ENCODE assay signal across 34 cellular contexts in genomic region chr3:193730976-193731375, GRCh38.
"Had no signal": no experiment of that assay in that cellular context is flagged by ENCODE, and none has a peak within 500 bp of the region (broad histone marks: within the 10 kb centered on the region; RNA-seq: fewer than 3 reads in every experiment).

No MANE protein-coding gene starts in this region.

- H3K9me3 ChIP-seq: adrenal gland, ascending aorta, breast epithelium, colonic mucosa, gastrocnemius medialis had no signal

- H3K27me3 ChIP-seq: adrenal gland, ascending aorta, breast epithelium, cardiac muscle cell, colonic mucosa, gastrocnemius medialis had no signal

- H3K27ac ChIP-seq: adrenal gland, ascending aorta, cardiac muscle cell, colonic mucosa, foreskin keratinocyte, gastrocnemius medialis, WERI-Rb-1 had no signal

- H3K4me3 ChIP-seq: adrenal gland, ascending aorta, breast epithelium, cardiac muscle cell, colonic mucosa, gastrocnemius medialis had no signal

- H3K9me3 Mint-ChIP-seq: activated CD4-positive, alpha-beta memory T cell treated with anti-CD3 and anti-CD28 coated beads for 36 hours; activated CD4-positive, alpha-beta T cell treated with anti-CD3 and anti-CD28 coated beads, Interleukin-2, amount 10 ng/mL, durations not matched to agents 24 days and 14 days; activated naive CD4-positive, alpha-beta T cell treated with anti-CD3 and anti-CD28 coated beads for 36 hours; activated naive CD4-positive, alpha-beta T cell treated with anti-CD3 and anti-CD28 coated beads, Interleukin-2, amount 50 U/mL, for 24 hours; activated naive CD8-positive, alpha-beta T cell treated with anti-CD3 and anti-CD28 coated beads for 36 hours; activated naive CD8-positive, alpha-beta T cell treated with anti-CD3 and anti-CD28 coated beads, Interleukin-2, amount 50 U/mL, for 24 hours; activated T-helper 1 cell treated with anti-CD3 and anti-CD28 coated beads, Interleukin-12 subunit alpha, Interleukin-12 subunit beta, Interleukin-2, Interleukin-4 antibody, amounts not matched to agents 30 ng/mL and 10 ng/mL and 1 ng/mL, durations not matched to agents 14 hours and 24 hours and 36 hours; activated T-helper 2 cell treated with anti-CD3 and anti-CD28 coated beads, Interferon-gamma antibody, Interleukin-2, Interleukin-4, amounts not matched to agents 10 μg/mL and 5 μg/mL and 100 μg/mL, durations not matched to agents 14 hours and 24 hours and 36 hours; T-helper 2 cell treated with Interferon-gamma antibody and Interleukin-4, amounts not matched to agents 5 μg/mL and 100 μg/mL, for 36 hours had no signal

- H3K27ac Mint-ChIP-seq: activated CD4-positive, alpha-beta memory T cell treated with anti-CD3 and anti-CD28 coated beads for 36 hours; activated CD4-positive, alpha-beta T cell treated with anti-CD3 and anti-CD28 coated beads for 36 hours; activated CD4-positive, alpha-beta T cell treated with anti-CD3 and anti-CD28 coated beads, Interleukin-2, amount 10 ng/mL, durations not matched to agents 24 days and 14 days; activated CD8-positive, alpha-beta memory T cell treated with anti-CD3 and anti-CD28 coated beads, Interleukin-2, amount 10 ng/mL, durations not matched to agents 7 days and 5 days; activated CD8-positive, alpha-beta T cell treated with anti-CD3 and anti-CD28 coated beads, Interleukin-2, amount 10 ng/mL, durations not matched to agents 7 days and 5 days; activated naive CD4-positive, alpha-beta T cell treated with anti-CD3 and anti-CD28 coated beads for 36 hours; activated naive CD4-positive, alpha-beta T cell treated with anti-CD3 and anti-CD28 coated beads, Interleukin-2, amount 50 U/mL, for 24 hours; activated naive CD8-positive, alpha-beta T cell treated with anti-CD3 and anti-CD28 coated beads for 36 hours; activated naive CD8-positive, alpha-beta T cell treated with anti-CD3 and anti-CD28 coated beads, Interleukin-2, amount 50 U/mL, for 24 hours; activated T-helper 1 cell treated with anti-CD3 and anti-CD28 coated beads, Interleukin-12 subunit alpha, Interleukin-12 subunit beta, Interleukin-2, Interleukin-4 antibody, amounts not matched to agents 30 ng/mL and 10 ng/mL and 1 ng/mL, durations not matched to agents 14 hours and 24 hours and 36 hours; activated T-helper 2 cell treated with anti-CD3 and anti-CD28 coated beads, Interferon-gamma antibody, Interleukin-2, Interleukin-4, amounts not matched to agents 10 μg/mL and 5 μg/mL and 100 μg/mL, durations not matched to agents 14 hours and 24 hours and 36 hours; T-helper 17 cell; T-helper 2 cell treated with Interferon-gamma antibody and Interleukin-4, amounts not matched to agents 5 μg/mL and 100 μg/mL, for 36 hours had no signal

- H3K36me3 ChIP-seq: adrenal gland, ascending aorta, breast epithelium, cardiac muscle cell, colonic mucosa, gastrocnemius medialis, WERI-Rb-1 had no signal

- H3K4me3 Mint-ChIP-seq: activated CD4-positive, alpha-beta memory T cell treated with anti-CD3 and anti-CD28 coated beads for 36 hours; activated CD4-positive, alpha-beta T cell treated with anti-CD3 and anti-CD28 coated beads for 36 hours; activated CD4-positive, alpha-beta T cell treated with anti-CD3 and anti-CD28 coated beads, Interleukin-2, amount 10 ng/mL, durations not matched to agents 24 days and 14 days; activated CD8-positive, alpha-beta memory T cell treated with anti-CD3 and anti-CD28 coated beads, Interleukin-2, amount 10 ng/mL, durations not matched to agents 7 days and 5 days; activated CD8-positive, alpha-beta T cell treated with anti-CD3 and anti-CD28 coated beads, Interleukin-2, amount 10 ng/mL, durations not matched to agents 7 days and 5 days; activated naive CD4-positive, alpha-beta T cell treated with anti-CD3 and anti-CD28 coated beads for 36 hours; activated naive CD4-positive, alpha-beta T cell treated with anti-CD3 and anti-CD28 coated beads, Interleukin-2, amount 50 U/mL, for 24 hours; activated naive CD8-positive, alpha-beta T cell treated with anti-CD3 and anti-CD28 coated beads for 36 hours; activated naive CD8-positive, alpha-beta T cell treated with anti-CD3 and anti-CD28 coated beads, Interleukin-2, amount 50 U/mL, for 24 hours; activated T-helper 1 cell treated with anti-CD3 and anti-CD28 coated beads, Interleukin-12 subunit alpha, Interleukin-12 subunit beta, Interleukin-2, Interleukin-4 antibody, amounts not matched to agents 30 ng/mL and 10 ng/mL and 1 ng/mL, durations not matched to agents 14 hours and 24 hours and 36 hours; T-helper 17 cell; T-helper 2 cell treated with Interferon-gamma antibody and Interleukin-4, amounts not matched to agents 5 μg/mL and 100 μg/mL, for 36 hours had no signal

- H3K4me1 ChIP-seq: ascending aorta, breast epithelium, colonic mucosa, foreskin keratinocyte, gastrocnemius medialis had no signal

- H3K27me3 Mint-ChIP-seq: activated CD4-positive, alpha-beta T cell treated with anti-CD3 and anti-CD28 coated beads for 36 hours; activated naive CD4-positive, alpha-beta T cell treated with anti-CD3 and anti-CD28 coated beads, Interleukin-2, amount 50 U/mL, for 24 hours; activated naive CD8-positive, alpha-beta T cell treated with anti-CD3 and anti-CD28 coated beads, Interleukin-2, amount 50 U/mL, for 24 hours had no signal

- ATAC-seq: activated CD4-positive, alpha-beta T cell treated with anti-CD3 and anti-CD28 coated beads for 36 hours; activated CD8-positive, alpha-beta memory T cell treated with anti-CD3 and anti-CD28 coated beads, Interleukin-2, amount 10 ng/mL, durations not matched to agents 7 days and 5 days; activated CD8-positive, alpha-beta T cell treated with anti-CD3 and anti-CD28 coated beads, Interleukin-2, amount 10 ng/mL, durations not matched to agents 7 days and 5 days; activated naive CD8-positive, alpha-beta T cell treated with anti-CD3 and anti-CD28 coated beads, Interleukin-2, amount 50 U/mL, for 24 hours; esophagus mucosa; foreskin keratinocyte; gastrocnemius medialis; T-helper 17 cell had no signal

- H3K4me1 Mint-ChIP-seq: activated CD4-positive, alpha-beta T cell treated with anti-CD3 and anti-CD28 coated beads for 36 hours; activated CD4-positive, alpha-beta T cell treated with anti-CD3 and anti-CD28 coated beads, Interleukin-2, amount 10 ng/mL, durations not matched to agents 24 days and 14 days; activated CD8-positive, alpha-beta memory T cell treated with anti-CD3 and anti-CD28 coated beads, Interleukin-2, amount 10 ng/mL, durations not matched to agents 7 days and 5 days; activated naive CD4-positive, alpha-beta T cell treated with anti-CD3 and anti-CD28 coated beads, Interleukin-2, amount 50 U/mL, for 24 hours; activated naive CD8-positive, alpha-beta T cell treated with anti-CD3 and anti-CD28 coated beads for 36 hours; activated naive CD8-positive, alpha-beta T cell treated with anti-CD3 and anti-CD28 coated beads, Interleukin-2, amount 50 U/mL, for 24 hours had no signal

- DNase-seq: activated CD4-positive, alpha-beta memory T cell treated with anti-CD3 and anti-CD28 coated beads for 36 hours; activated CD4-positive, alpha-beta T cell treated with anti-CD3 and anti-CD28 coated beads for 36 hours; activated CD4-positive, CD25-positive, alpha-beta regulatory T cell; activated CD4-positive, CD25-positive, alpha-beta regulatory T cell treated with anti-CD3 and anti-CD28 coated beads, Interleukin-2, amount 50 U/mL, for 72 hours; activated CD8-positive, alpha-beta memory T cell treated with anti-CD3 and anti-CD28 coated beads, Interleukin-2, amount 10 ng/mL, durations not matched to agents 7 days and 5 days; activated CD8-positive, alpha-beta memory T cell treated with anti-CD3 and anti-CD28 coated beads, Interleukin-2, amount 50 U/mL, for 4 hours; activated CD8-positive, alpha-beta T cell treated with anti-CD3 and anti-CD28 coated beads, Interleukin-2, amount 10 ng/mL, durations not matched to agents 7 days and 5 days; activated effector memory CD4-positive, alpha-beta T cell treated with anti-CD3 and anti-CD28 coated beads, Interleukin-2, amount 50 U/mL, for 16 hours; activated naive CD4-positive, alpha-beta T cell treated with anti-CD3 and anti-CD28 coated beads for 36 hours; activated naive CD8-positive, alpha-beta T cell treated with anti-CD3 and anti-CD28 coated beads for 36 hours; activated naive CD8-positive, alpha-beta T cell treated with anti-CD3 and anti-CD28 coated beads, Interleukin-2, amount 50 U/mL, for 24 hours; activated T-cell treated with anti-CD3 and anti-CD28 coated beads, Interleukin-2, amount 50 U/mL, for 1 hour; activated T-cell treated with anti-CD3 and anti-CD28 coated beads, Interleukin-2, amount 50 U/mL, for 48 hours; adrenal gland; central memory CD4-positive, alpha-beta T cell; cerebellar nuclear complex; colonic mucosa; effector CD8-positive, alpha-beta T cell; foreskin keratinocyte; gastrocnemius medialis; T-helper 1 cell; T-helper 17 cell; T1000; WERI-Rb-1 had no signal

- H3K36me3 Mint-ChIP-seq: activated CD4-positive, alpha-beta memory T cell treated with anti-CD3 and anti-CD28 coated beads for 36 hours; activated CD8-positive, alpha-beta memory T cell treated with anti-CD3 and anti-CD28 coated beads, Interleukin-2, amount 10 ng/mL, durations not matched to agents 7 days and 5 days; activated naive CD4-positive, alpha-beta T cell treated with anti-CD3 and anti-CD28 coated beads, Interleukin-2, amount 50 U/mL, for 24 hours; activated naive CD8-positive, alpha-beta T cell treated with anti-CD3 and anti-CD28 coated beads for 36 hours; brain had no signal
